In genomic region chr18:39774957-39775582, GRCh38 we compare ENCODE assay signal across 9 cellular contexts.
"Had no signal": no experiment of that assay in that cellular context is flagged by ENCODE, and none has a peak within 500 bp of the region (broad histone marks: within the 10 kb centered on the region; RNA-seq: fewer than 3 reads in every experiment).

No MANE protein-coding gene starts in this region.

- ATAC-seq: HCT116, K562 had no signal

- H3K27ac ChIP-seq: GM23248 had no signal

- H2AFZ ChIP-seq: GM23248 had no signal

- FAIRE-seq: HTR-8/SVneo, K562 had no signal

- H3K9ac ChIP-seq: GM23248 had no signal

- H3K36me3 ChIP-seq: HAP-1 had no signal

- DNase-seq: GM23248, GOT3, H7, IMR-90, KG1 had no signal

- H3K4me3 ChIP-seq: GM23248, HAP-1, K562 had no signal

- H3K9me3 ChIP-seq: HAP-1 had no signal
